ENCODE assay signal across 1 cellular context in genomic region chr12:50212071-50212467, GRCh38.
TF ChIP-seq lines count a peak whose summit lies in the region.

No MANE protein-coding gene starts in this region.

TF ChIP-seq in HCT116, 20 proteins besides CTCF, POLR2A, EP300 and RAD21 (continued from another document):
- TF ChIP-seq SRF (IDR thresholded peaks at IDR 0.05; ENCODE audit: low read depth) (no peak), CEBPB (IDR thresholded peaks at IDR 0.05; ENCODE audit: low read depth) (no peak), ATF3 (IDR thresholded peaks at IDR 0.05) (no peak), YY1 (IDR thresholded peaks at IDR 0.05; ENCODE audit: extremely low read depth, insufficient replicate concordance, low read depth, low read length) (no peak), POLR2AphosphoS5 (IDR thresholded peaks at IDR 0.05; ENCODE audit: low read depth, low read length) (no peak), SP1 (IDR thresholded peaks at IDR 0.05; ENCODE audit: low read depth) (no peak), EZH2phosphoT487 (IDR thresholded peaks at IDR 0.05; ENCODE audit: borderline replicate concordance) (no peak), ZNF274 (IDR thresholded peaks at IDR 0.05; ENCODE audit: low read depth, low read length) (no peak), ZBTB33 (IDR thresholded peaks at IDR 0.05; ENCODE audit: extremely low read depth, insufficient replicate concordance, low read length) (no peak), TCF7L2 (IDR thresholded peaks at IDR 0.05; ENCODE audit: borderline replicate concordance, extremely low read depth, insufficient read depth, insufficient read length) (no peak), EGR1 (IDR thresholded peaks at IDR 0.05; ENCODE audit: low read depth) (no peak), JUND (IDR thresholded peaks at IDR 0.05) (no peak), CBX3 (IDR thresholded peaks at IDR 0.05; ENCODE audit: low read depth) (no peak)
